ENCODE assay signal across 12 cellular contexts in the genomic region with DNA sequence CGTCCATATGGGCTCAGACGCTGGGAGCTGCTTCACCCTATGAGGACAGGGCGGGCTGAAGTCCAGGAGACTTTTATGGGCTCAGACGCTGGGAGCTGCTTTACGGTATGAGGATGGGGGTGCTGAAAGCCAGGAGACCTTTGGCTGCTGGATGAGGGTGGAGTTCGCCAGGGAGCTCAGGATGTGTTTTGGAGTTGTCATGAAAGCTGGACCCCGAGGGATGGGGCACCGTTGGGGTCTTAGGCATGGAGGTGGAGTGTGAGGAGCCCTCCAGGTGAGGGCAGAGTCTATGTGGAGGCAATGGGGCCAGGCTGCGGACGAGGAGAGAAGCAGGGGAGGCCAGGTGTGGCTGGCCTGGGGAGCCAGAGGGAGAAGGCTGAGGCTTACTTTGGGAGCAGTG. TPM values are rescaled to one million over a fixed set of nuclear protein-coding genes. Genes with fewer than 3 reads are reported as not detected.
DNase-seq lines count a peak whose midpoint lies in the region; ATAC-seq and TF ChIP-seq lines count a peak whose summit lies in the region.
"Had no signal": no experiment of that assay in that cellular context is flagged by ENCODE, and none has a peak within 500 bp of the region (broad histone marks: within the 10 kb centered on the region; RNA-seq: fewer than 3 reads in every experiment).

No MANE protein-coding gene starts in this region.

- peaks cover 26% of the 10 kb centered on the region for H3K9me3 Mint-ChIP-seq in activated T-cell treated with anti-CD3 and anti-CD28 coated beads, Interleukin-2, amount 50 U/mL, for 24 hours
- peaks cover 7 to 14% of the 10 kb centered on the region in 2 donors for H3K9me3 Mint-ChIP-seq in activated T-cell treated with anti-CD3 and anti-CD28 coated beads, Interleukin-2, amount 50 U/mL, for 72 hours
- H3K9me3 Mint-ChIP-seq in nephron progenitor cell: peaks cover 32% of the 10 kb centered on the region

- H3K36me3 Mint-ChIP-seq in activated T-cell treated with anti-CD3 and anti-CD28 coated beads, Interleukin-2, amount 50 U/mL, for 24 hours (ENCODE audit: low read depth): peaks cover 83% of the 10 kb centered on the region
- peaks cover 12 to 16% of the 10 kb centered on the region in 2 donors for H3K36me3 Mint-ChIP-seq in activated T-cell treated with anti-CD3 and anti-CD28 coated beads, Interleukin-2, amount 50 U/mL, for 72 hours (ENCODE audit: insufficient read depth in 2 of 2)
- no peaks in the 10 kb centered on the region for H3K36me3 Mint-ChIP-seq in nephron progenitor cell (ENCODE audit: low read depth)

- H3K4me1 Mint-ChIP-seq in activated T-cell treated with anti-CD3 and anti-CD28 coated beads, Interleukin-2, amount 50 U/mL, for 24 hours (ENCODE audit: low read depth): peaks cover 2% of the 10 kb centered on the region
- no peaks in the 10 kb centered on the region for H3K4me1 Mint-ChIP-seq in activated T-cell treated with anti-CD3 and anti-CD28 coated beads, Interleukin-2, amount 50 U/mL, for 72 hours (ENCODE audit: low read depth)
- peaks cover 22% of the 10 kb centered on the region for H3K4me1 Mint-ChIP-seq in nephron progenitor cell

- no peaks in the 10 kb centered on the region for H3K27me3 Mint-ChIP-seq in activated T-cell treated with anti-CD3 and anti-CD28 coated beads, Interleukin-2, amount 50 U/mL, for 24 hours
- no peaks in the 10 kb centered on the region for H3K27me3 Mint-ChIP-seq in activated T-cell treated with anti-CD3 and anti-CD28 coated beads, Interleukin-2, amount 50 U/mL, for 72 hours (ENCODE audit: low read depth)
- H3K27me3 Mint-ChIP-seq in nephron progenitor cell (ENCODE audit: low read depth, poor library complexity): peaks cover 21% of the 10 kb centered on the region

- peak; percentile 24 for DNase-seq in activated T-cell treated with anti-CD3 and anti-CD28 coated beads, Interleukin-2, amount 50 U/mL, for 24 hours
- DNase-seq in activated T-cell treated with anti-CD3 and anti-CD28 coated beads, Interleukin-2, amount 50 U/mL, for 72 hours: no peak
- DNase-seq in nephron progenitor cell (no peak), posterior vena cava (ENCODE audit: low spot score) (peak; percentile 62), germinal center (ENCODE audit: low spot score) (no peak), NCI-H345 (lab: John Stamatoyannopoulos, UW) (no peak), cortex of kidney (lab: John Stamatoyannopoulos, UW) (no peak), NCI-H1694 (lab: John Stamatoyannopoulos, UW) (no peak)
- DNase-seq: CD8-positive, alpha-beta memory T cell; DMS53; GF-D8; GM23248 had no signal

- ATAC-seq in activated T-cell treated with anti-CD3 and anti-CD28 coated beads, Interleukin-2, amount 50 U/mL, for 72 hours (replicated peaks in 1 of 2): no peak

- TF ChIP-seq CTCF in nephron progenitor cell (IDR thresholded peaks at IDR 0.05): no peak

- H3K27ac Mint-ChIP-seq in activated T-cell treated with anti-CD3 and anti-CD28 coated beads, Interleukin-2, amount 50 U/mL, for 24 hours: peak overlapping the region; percentile 17
- no peak overlapping the region for H3K27ac Mint-ChIP-seq in activated T-cell treated with anti-CD3 and anti-CD28 coated beads, Interleukin-2, amount 50 U/mL, for 72 hours
- H3K27ac Mint-ChIP-seq in nephron progenitor cell: peak overlapping the region; percentile 21

- no peak overlapping the region for H3K4me3 Mint-ChIP-seq in activated T-cell treated with anti-CD3 and anti-CD28 coated beads, Interleukin-2, amount 50 U/mL, for 24 hours
- H3K4me3 Mint-ChIP-seq in activated T-cell treated with anti-CD3 and anti-CD28 coated beads, Interleukin-2, amount 50 U/mL, for 72 hours: no peak overlapping the region
- no peak overlapping the region for H3K4me3 Mint-ChIP-seq in nephron progenitor cell
- H3K4me3 Mint-ChIP-seq: CD8-positive, alpha-beta memory T cell had no signal

- intact Hi-C loops in posterior vena cava (cut with DNase I): no loop called here

RNA-seq across cellular contexts. Expression of a gene that starts 27.5 kb away (rescaled TPM):
- 1 to 10 TPM; 2.4 to 3.2 TPM for total RNA-seq in activated T-cell treated with anti-CD3 and anti-CD28 coated beads, Interleukin-2, amount 50 U/mL, for 72 hours
- 10 to 100 TPM in 1 of 2 donors, 1 to 10 TPM in 1; 7.7 to 11.3 TPM for total RNA-seq in posterior vena cava

RNA-seq across cellular contexts. Expression of a gene that starts 41.7 kb away (rescaled TPM):
- total RNA-seq in activated T-cell treated with anti-CD3 and anti-CD28 coated beads, Interleukin-2, amount 50 U/mL, for 72 hours: 10 to 100 TPM; 14.5 to 17.2 TPM
- 10 to 100 TPM; 18.1 to 18.8 TPM for total RNA-seq in posterior vena cava

Comparison
In these comparisons a context has a peak if more than half of its experiments do, and no peak if none do; other contexts are left out.
1. DNase-seq: peak in activated T-cell treated with anti-CD3 and anti-CD28 coated beads, Interleukin-2, amount 50 U/mL, for 24 hours (single experiment) and posterior vena cava (single experiment); none in activated T-cell treated with anti-CD3 and anti-CD28 coated beads, Interleukin-2, amount 50 U/mL, for 72 hours (0 of 2), nephron progenitor cell (single experiment), germinal center (single experiment), NCI-H345 (single experiment), cortex of kidney (single experiment) and NCI-H1694 (single experiment).